Comparison of ENCODE assay signal across 7 cellular contexts in genomic region chr2:199977984-199978415, GRCh38.
DNase-seq lines count a peak whose midpoint lies in the region; ATAC-seq and TF ChIP-seq lines count a peak whose summit lies in the region.

No MANE protein-coding gene starts in this region.

- no peak for TF ChIP-seq CTCF in RWPE2 (IDR thresholded peaks at IDR 0.05; ENCODE audit: poor library complexity, severe bottlenecking)

- no peak overlapping the region for H3K27ac ChIP-seq in RWPE2 (ENCODE audit: poor library complexity, severe bottlenecking)

- no peaks in the 10 kb centered on the region for H3K27me3 ChIP-seq in RWPE2 (ENCODE audit: insufficient read depth, poor library complexity, severe bottlenecking)

- DNase-seq in RWPE2 (ENCODE audit: low spot score) = no peak
- DNase-seq in kidney tubule cell (ENCODE audit: low spot score) = peak; percentile 92
- no peak for DNase-seq in NCI-H524 treated with DMSO at 0.1 percent for 48 hours (lab: John Stamatoyannopoulos, UW)
- DNase-seq in NOMO-1 treated with DMSO at 0.1 percent for 48 hours (lab: John Stamatoyannopoulos, UW; ENCODE audit: unreplicated experiment) = no peak
- DNase-seq in GM19238 (ENCODE audit: insufficient read length, low spot score) = no peak

- no peak overlapping the region for H3K4me3 ChIP-seq in RWPE2 (ENCODE audit: severe bottlenecking)

- no peaks in the 10 kb centered on the region for H3K9me3 ChIP-seq in RWPE2 (ENCODE audit: severe bottlenecking)

- ATAC-seq in GM19025 (IDR thresholded peaks at IDR 0.05; ENCODE audit: low read depth, unreplicated experiment) (peak; percentile 81), HG02763 (IDR thresholded peaks at IDR 0.05; ENCODE audit: unreplicated experiment) (peak; percentile 65), RWPE2 (ENCODE audit: low read depth) (peak; percentile 79)

- H3K36me3 ChIP-seq in RWPE2 (ENCODE audit: low read depth) = no peaks in the 10 kb centered on the region

- H3K4me1 ChIP-seq in RWPE2 (ENCODE audit: insufficient read depth, poor library complexity, severe bottlenecking) = peaks cover 23% of the 10 kb centered on the region
